ENCODE assay signal across 28 cellular contexts in the genomic region with DNA sequence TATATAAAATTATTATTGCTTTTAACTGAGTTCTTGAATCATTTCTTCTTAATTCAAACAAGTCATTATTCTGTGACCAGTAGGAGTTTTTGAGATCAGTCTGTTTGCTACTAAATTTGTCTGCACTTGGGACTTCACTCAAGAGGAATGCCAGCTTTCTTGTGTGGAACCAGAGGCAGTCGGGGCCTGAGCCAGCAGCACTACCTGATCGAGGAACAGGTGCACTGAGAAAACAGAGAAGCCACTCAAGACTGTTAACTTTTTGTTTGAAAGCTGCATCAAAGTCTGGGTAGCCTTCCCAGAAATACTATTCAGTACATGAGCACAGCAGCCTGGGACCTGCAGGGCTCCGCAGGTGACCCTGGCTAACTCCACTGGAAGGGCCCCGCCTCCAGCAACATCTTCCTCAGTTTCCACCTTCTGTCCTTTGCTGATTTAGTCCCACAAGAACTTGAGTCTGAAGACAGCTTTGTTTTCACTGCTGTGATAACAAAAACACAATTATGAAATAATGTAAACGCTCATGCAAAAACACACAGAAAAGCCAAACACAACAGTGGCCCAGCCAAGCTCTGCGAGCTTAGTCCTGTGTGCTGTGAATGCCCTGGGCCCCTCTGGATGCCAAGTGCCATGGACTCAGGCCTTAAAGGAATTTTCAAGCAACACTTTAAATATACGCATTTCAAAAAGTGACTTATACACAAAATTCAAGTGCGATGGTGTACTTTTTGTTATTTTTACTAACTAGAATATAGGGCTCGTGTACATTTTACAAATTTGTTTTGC.
"Had no signal": no experiment of that assay in that cellular context is flagged by ENCODE, and none has a peak within 500 bp of the region (broad histone marks: within the 10 kb centered on the region; RNA-seq: fewer than 3 reads in every experiment).

No MANE protein-coding gene starts in this region.

- H3K27me3 ChIP-seq: pancreas, stomach, transverse colon, upper lobe of left lung had no signal

- H3K4me3 Mint-ChIP-seq: nephron; neural crest cell; stimulated activated naive B cell treated with anti-CD40 and anti-IgM and Interleukin-4, amounts not matched to agents 10 μg/mL and 1 μg/mL and 100 μg/mL, for 72 hours had no signal

- H3K4me1 Mint-ChIP-seq: naive B cell; neural crest cell; stimulated activated naive B cell treated with anti-CD40 and anti-IgM and Interleukin-4, amounts not matched to agents 10 μg/mL and 1 μg/mL and 100 μg/mL, for 72 hours had no signal

- ATAC-seq: left cardiac atrium; left lobe of liver; right cardiac atrium; sciatic nerve; stimulated activated naive B cell treated with anti-CD40 and anti-IgM and Interleukin-4, amounts not matched to agents 10 μg/mL and 1 μg/mL and 100 μg/mL, for 72 hours; stimulated activated naive CD8-positive, alpha-beta T cell treated with anti-CD3 and anti-CD28 coated beads, Interleukin-15, Interleukin-2, amounts not matched to agents 100 U/mL and 50 U/mL, for 24 hours had no signal

- H3K4me3 ChIP-seq: lower lobe of right lung, pancreas, prostate gland, skin epidermis, stomach, thoracic aorta, transverse colon, upper lobe of left lung had no signal

- H3K27ac ChIP-seq: lower lobe of right lung, pancreas, prostate gland, skin epidermis, stomach, thoracic aorta, transverse colon, upper lobe of left lung had no signal

- H3K27ac Mint-ChIP-seq: naive B cell; nephron; stimulated activated naive B cell treated with anti-CD40 and anti-IgM and Interleukin-4, amounts not matched to agents 10 μg/mL and 1 μg/mL and 100 μg/mL, for 72 hours had no signal

- DNase-seq: hippocampal formation; kidney glomerular epithelial cell; left cardiac atrium; lower lobe of right lung; mammary epithelial cell; mesenchymal stem cell; naive B cell; nucleus accumbens; pancreas; posterior cingulate gyrus; retina; right cardiac atrium; stimulated activated CD4-positive, alpha-beta T cell treated with anti-CD3 and anti-CD28 coated beads, Interleukin-12 subunit alpha, Interleukin-12 subunit beta, amount 100 ng/mL, for 4 hours; stimulated activated CD4-positive, alpha-beta T cell treated with anti-CD3 and anti-CD28 coated beads, Interleukin-15, amount 100 ng/mL, for 24 hours; stimulated activated CD4-positive, alpha-beta T cell treated with anti-CD3 and anti-CD28 coated beads, Interleukin-2, amount 100 ng/mL, for 24 hours; stimulated activated CD4-positive, alpha-beta T cell treated with anti-CD3 and anti-CD28 coated beads, Interleukin-4, amount 100 ng/mL, for 1 hour; stimulated activated naive B cell treated with anti-CD40 and anti-IgM and Interleukin-4, amounts not matched to agents 10 μg/mL and 1 μg/mL and 100 μg/mL, for 72 hours; stimulated activated naive CD8-positive, alpha-beta T cell treated with anti-CD3 and anti-CD28 coated beads, Interleukin-15, Interleukin-2, amounts not matched to agents 100 U/mL and 50 U/mL, for 24 hours; stomach; transverse colon had no signal

- H3K9me3 Mint-ChIP-seq: neural crest cell had no signal

- H3K36me3 ChIP-seq: lower lobe of right lung, pancreas, prostate gland, stomach, thoracic aorta, transverse colon, upper lobe of left lung had no signal

- H3K4me1 ChIP-seq: lower lobe of right lung, prostate gland, stomach, transverse colon, upper lobe of left lung had no signal

- H3K36me3 Mint-ChIP-seq: naive B cell; stimulated activated naive B cell treated with anti-CD40 and anti-IgM and Interleukin-4, amounts not matched to agents 10 μg/mL and 1 μg/mL and 100 μg/mL, for 72 hours had no signal

- H3K9me3 ChIP-seq: lower lobe of right lung, pancreas, prostate gland, stomach, thoracic aorta, transverse colon, upper lobe of left lung had no signal
